ENCODE assay signal across 1 cellular context in the genomic region with DNA sequence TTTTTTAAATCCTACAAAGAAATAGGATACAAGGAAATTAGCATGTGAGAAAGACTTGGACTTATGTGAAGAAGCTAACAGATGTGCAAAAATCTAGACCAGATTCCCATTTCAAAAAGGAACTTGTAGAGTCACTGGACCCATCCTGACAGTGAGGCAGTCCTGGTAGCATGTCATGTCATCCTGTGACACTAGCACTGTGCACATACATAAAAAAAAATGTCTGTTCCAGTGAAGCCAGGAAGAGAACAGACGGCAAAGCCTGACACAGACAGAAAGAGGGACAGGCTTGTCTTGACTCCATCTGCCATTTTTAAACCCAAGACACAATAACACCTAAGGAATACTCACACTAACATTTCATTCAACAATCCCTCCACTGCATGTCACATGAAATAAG.
TF ChIP-seq lines count a peak whose summit lies in the region.

No MANE protein-coding gene starts in this region.

TF ChIP-seq in IMR-90, 13 proteins besides CTCF, POLR2A, EP300 and RAD21:
- TF ChIP-seq CHD1 (IDR thresholded peaks at IDR 0.05; ENCODE audit: low read depth, low read length) (no peak), MAFK (IDR thresholded peaks at IDR 0.05; ENCODE audit: low read depth, low read length) (no peak), BHLHE40 (IDR thresholded peaks at IDR 0.05; ENCODE audit: low read depth, low read length) (no peak), MAZ (IDR thresholded peaks at IDR 0.05; ENCODE audit: borderline replicate concordance, low read depth, low read length) (no peak), MXI1 (IDR thresholded peaks at IDR 0.05; ENCODE audit: borderline replicate concordance, low read depth, low read length) (no peak), FOS (IDR thresholded peaks at IDR 0.05; ENCODE audit: low read depth, low read length) (no peak), RFX5 (IDR thresholded peaks at IDR 0.05; ENCODE audit: low read depth, low read length) (no peak)
- TF ChIP-seq, protein P1, sequence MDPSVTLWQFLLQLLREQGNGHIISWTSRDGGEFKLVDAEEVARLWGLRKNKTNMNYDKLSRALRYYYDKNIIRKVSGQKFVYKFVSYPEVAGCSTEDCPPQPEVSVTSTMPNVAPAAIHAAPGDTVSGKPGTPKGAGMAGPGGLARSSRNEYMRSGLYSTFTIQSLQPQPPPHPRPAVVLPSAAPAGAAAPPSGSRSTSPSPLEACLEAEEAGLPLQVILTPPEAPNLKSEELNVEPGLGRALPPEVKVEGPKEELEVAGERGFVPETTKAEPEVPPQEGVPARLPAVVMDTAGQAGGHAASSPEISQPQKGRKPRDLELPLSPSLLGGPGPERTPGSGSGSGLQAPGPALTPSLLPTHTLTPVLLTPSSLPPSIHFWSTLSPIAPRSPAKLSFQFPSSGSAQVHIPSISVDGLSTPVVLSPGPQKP (IDR thresholded peaks at IDR 0.05; ENCODE audit: borderline replicate concordance, low read depth, low read length): no peak
